In genomic region chr12:2959508-2960431, GRCh38 we compare ENCODE assay signal across 8 cellular contexts. TPM values are rescaled to one million over a fixed set of nuclear protein-coding genes. Genes with fewer than 3 reads are reported as not detected.
DNase-seq lines count a peak whose midpoint lies in the region; ATAC-seq lines count a peak whose summit lies in the region.

No MANE protein-coding gene starts in this region.

- peak overlapping the region; percentile 86 for H4K8ac ChIP-seq in trophoblast cell (ENCODE audit: low read depth, low read length)

- ATAC-seq in activated CD4-positive, alpha-beta T cell treated with anti-CD3 and anti-CD28 coated beads for 36 hours = peak; percentile 23
- peak; percentile 30 for ATAC-seq in activated T-helper 17 cell treated with anti-CD3 and anti-CD28 coated beads, Interleukin-2, amount 50 U/mL, for 72 hours (replicated peaks)
- peak; percentile 60 for ATAC-seq in Right ventricle myocardium inferior
- no peak for ATAC-seq in GM19455 (IDR thresholded peaks at IDR 0.05; ENCODE audit: unreplicated experiment)

- H3K4me1 Mint-ChIP-seq in activated CD4-positive, alpha-beta T cell treated with anti-CD3 and anti-CD28 coated beads for 36 hours = peaks cover 18% of the 10 kb centered on the region
- peaks cover 8% of the 10 kb centered on the region for H3K4me1 Mint-ChIP-seq in activated T-helper 17 cell treated with anti-CD3 and anti-CD28 coated beads, Interleukin-2, amount 50 U/mL, for 72 hours

- H3K27me3 Mint-ChIP-seq in activated CD4-positive, alpha-beta T cell treated with anti-CD3 and anti-CD28 coated beads for 36 hours = peaks cover 54% of the 10 kb centered on the region
- peaks cover 53% of the 10 kb centered on the region for H3K27me3 Mint-ChIP-seq in activated T-helper 17 cell treated with anti-CD3 and anti-CD28 coated beads, Interleukin-2, amount 50 U/mL, for 72 hours

- no peaks in the 10 kb centered on the region for H3K27me3 ChIP-seq in trophoblast cell (ENCODE audit: insufficient read depth, low read length)

- H3K79me2 ChIP-seq in trophoblast cell (ENCODE audit: control insufficient read depth, insufficient read depth, low read length, poor library complexity) = peaks cover 20% of the 10 kb centered on the region

- peak overlapping the region; percentile 79 for H4K12ac ChIP-seq in trophoblast cell (ENCODE audit: low read depth, low read length)

- H3K27ac ChIP-seq in trophoblast cell (ENCODE audit: low read depth, low read length) = peak overlapping the region; percentile 99

- peak overlapping the region; percentile 82 for H3K4me3 ChIP-seq in trophoblast cell (ENCODE audit: low read depth, low read length)

- H3K36me3 ChIP-seq in trophoblast cell (ENCODE audit: control insufficient read depth in 1 of 2, insufficient read depth in 2 of 2, low read length in 2 of 2) = peaks cover 2 to 3% of the 10 kb centered on the region in 2 experiments

- peak overlapping the region; percentile 49 for H3K27ac Mint-ChIP-seq in activated CD4-positive, alpha-beta T cell treated with anti-CD3 and anti-CD28 coated beads for 36 hours
- no peak overlapping the region for H3K27ac Mint-ChIP-seq in activated T-helper 17 cell treated with anti-CD3 and anti-CD28 coated beads, Interleukin-2, amount 50 U/mL, for 72 hours

- H3K14ac ChIP-seq in trophoblast cell (ENCODE audit: low read length) = peak overlapping the region; percentile 93

- H3K18ac ChIP-seq in trophoblast cell (ENCODE audit: low read length) = peak overlapping the region; percentile 90

- peak overlapping the region; percentile 64 for H3K4me2 ChIP-seq in trophoblast cell (ENCODE audit: low read length)

- peak overlapping the region; percentile 88 for H3K9ac ChIP-seq in trophoblast cell (ENCODE audit: low read length)

- peak overlapping the region; percentile 94 for H4K91ac ChIP-seq in trophoblast cell (ENCODE audit: low read depth, low read length)

- H2AFZ ChIP-seq in trophoblast cell (ENCODE audit: insufficient read depth, low read length, poor library complexity) = peak overlapping the region; percentile 84

- no peak overlapping the region for H3K23ac ChIP-seq in trophoblast cell (ENCODE audit: low read length)

- intact Hi-C loops in activated CD4-positive, alpha-beta T cell treated with anti-CD3 and anti-CD28 coated beads for 36 hours (cut with DNase I, micrococcal nuclease) = loop anchor here in 1 of 2 experiments (1.0 to 2.0 kb wide), 2 partner anchors 69 to 118 kb away; partner anchors contain the start of genes TSPAN9 and TULP3
- intact Hi-C loops in Right ventricle myocardium inferior (cut with DNase I) = loop anchor here (5.0 kb wide), 2 partner anchors 67 to 73 kb away; partner anchors contain the start of gene TULP3

- H2BK12ac ChIP-seq in trophoblast cell (ENCODE audit: low read length) = peak overlapping the region; percentile 78

- peak overlapping the region; percentile 61 for H3K4me3 Mint-ChIP-seq in activated CD4-positive, alpha-beta T cell treated with anti-CD3 and anti-CD28 coated beads for 36 hours
- peak overlapping the region; percentile 52 for H3K4me3 Mint-ChIP-seq in activated T-helper 17 cell treated with anti-CD3 and anti-CD28 coated beads, Interleukin-2, amount 50 U/mL, for 72 hours

- CTCF ChIA-PET in activated CD4-positive, alpha-beta T cell treated with anti-CD3 and anti-CD28 coated beads for 36 hours (lab: Charles Lee) = interaction anchor here (0.7 kb wide), 1 partner anchor 1171 kb away, joined by 3 read pairs; no protein-coding TSS in a partner anchor

- H2AK5ac ChIP-seq in trophoblast cell (ENCODE audit: low read length) = peak overlapping the region; percentile 71

- peaks cover 33 to 34% of the 10 kb centered on the region in 2 experiments for H3K4me1 ChIP-seq in trophoblast cell (ENCODE audit: control insufficient read depth in 1 of 2, insufficient read depth in 2 of 2, low read length in 2 of 2)

- peak overlapping the region; percentile 93 for H2BK120ac ChIP-seq in trophoblast cell (ENCODE audit: insufficient read depth, low read length, poor library complexity)

- H3K79me1 ChIP-seq in trophoblast cell (ENCODE audit: low read length) = peaks cover 23% of the 10 kb centered on the region

- peak overlapping the region; percentile 78 for H3K4ac ChIP-seq in trophoblast cell (ENCODE audit: low read depth, low read length)

- H3K36me3 Mint-ChIP-seq in activated CD4-positive, alpha-beta T cell treated with anti-CD3 and anti-CD28 coated beads for 36 hours (ENCODE audit: low read depth) = no peaks in the 10 kb centered on the region
- no peaks in the 10 kb centered on the region for H3K36me3 Mint-ChIP-seq in activated T-helper 17 cell treated with anti-CD3 and anti-CD28 coated beads, Interleukin-2, amount 50 U/mL, for 72 hours (ENCODE audit: low read depth)

- POLR2A ChIA-PET in activated CD4-positive, alpha-beta T cell treated with anti-CD3 and anti-CD28 coated beads for 36 hours (lab: Charles Lee) = no interaction called here

- no peaks in the 10 kb centered on the region for H3K9me3 ChIP-seq in trophoblast cell (ENCODE audit: insufficient read depth, low read depth, low read length)

- DNase-seq in activated CD4-positive, alpha-beta T cell treated with anti-CD3 and anti-CD28 coated beads for 36 hours = peak; percentile 51
- no peak for DNase-seq in activated CD4-positive, alpha-beta T cell treated with anti-CD3 and anti-CD28 coated beads, Interleukin-2, amount 50 U/mL, for 1 hour
- DNase-seq in NCI-H1105 (lab: John Stamatoyannopoulos, UW) (peak; percentile 37), Right ventricle myocardium inferior (ENCODE audit: missing footprints) (peak; percentile 78), trophoblast cell (peak in 1 of 2 donors; percentile 59), SKM-1 treated with dmso at 0.1 percent for 144 hours (lab: John Stamatoyannopoulos, UW; ENCODE audit: unreplicated experiment) (no peak)

- H3K9me3 Mint-ChIP-seq in activated CD4-positive, alpha-beta T cell treated with anti-CD3 and anti-CD28 coated beads for 36 hours (ENCODE audit: low read depth) = no peaks in the 10 kb centered on the region
- H3K9me3 Mint-ChIP-seq in activated T-helper 17 cell treated with anti-CD3 and anti-CD28 coated beads, Interleukin-2, amount 50 U/mL, for 72 hours = no peaks in the 10 kb centered on the region

- no CpG with 5 or more reads among the region's 106 CpGs for WGBS in trophoblast cell (ENCODE audit: extremely low coverage, insufficient coverage, insufficient read length)

- peak overlapping the region; percentile 91 for H2BK5ac ChIP-seq in trophoblast cell (ENCODE audit: low read depth, low read length, poor library complexity)

RNA-seq across cellular contexts. Expression of gene TEAD4, which starts 0.6 kb away (rescaled TPM):
- 1 to 10 TPM; 7.2 to 9.0 TPM for total RNA-seq in activated CD4-positive, alpha-beta T cell treated with anti-CD3 and anti-CD28 coated beads for 36 hours
- total RNA-seq in activated T-helper 17 cell treated with anti-CD3 and anti-CD28 coated beads, Interleukin-2, amount 50 U/mL, for 72 hours = 1 to 10 TPM; 3.1 to 3.7 TPM
- total RNA-seq in Right ventricle myocardium inferior = 13.4 TPM
- 23.0 and 24.1 TPM in 2 replicates for polyA plus RNA-seq in trophoblast cell (2013)

Comparison
In these comparisons a context has a peak if more than half of its experiments do, and no peak if none do; other contexts are left out.
1. DNase-seq: peak in activated CD4-positive, alpha-beta T cell treated with anti-CD3 and anti-CD28 coated beads for 36 hours (single experiment), NCI-H1105 (single experiment) and Right ventricle myocardium inferior (single experiment); none in activated CD4-positive, alpha-beta T cell treated with anti-CD3 and anti-CD28 coated beads, Interleukin-2, amount 50 U/mL, for 1 hour (single experiment) and SKM-1 treated with dmso at 0.1 percent for 144 hours (single experiment).